Comparison of ENCODE assay signal across 1 cellular context in genomic region chr9:68446836-68447235, GRCh38.
TF ChIP-seq lines count a peak whose summit lies in the region.

No MANE protein-coding gene starts in this region.

TF ChIP-seq in IMR-90, 13 proteins besides CTCF, POLR2A, EP300 and RAD21:
- TF ChIP-seq USF2 (IDR thresholded peaks at IDR 0.05; ENCODE audit: low read depth, low read length), result no peak
- no peak for TF ChIP-seq NFE2L2 (IDR thresholded peaks at IDR 0.05; ENCODE audit: low read depth, low read length)
- TF ChIP-seq RFX5 (IDR thresholded peaks at IDR 0.05; ENCODE audit: low read depth, low read length), result no peak
- no peak for TF ChIP-seq MAZ (IDR thresholded peaks at IDR 0.05; ENCODE audit: borderline replicate concordance, low read depth, low read length)
- TF ChIP-seq RCOR1 (IDR thresholded peaks at IDR 0.05; ENCODE audit: insufficient replicate concordance, low read length), result no peak
- TF ChIP-seq, protein P1, sequence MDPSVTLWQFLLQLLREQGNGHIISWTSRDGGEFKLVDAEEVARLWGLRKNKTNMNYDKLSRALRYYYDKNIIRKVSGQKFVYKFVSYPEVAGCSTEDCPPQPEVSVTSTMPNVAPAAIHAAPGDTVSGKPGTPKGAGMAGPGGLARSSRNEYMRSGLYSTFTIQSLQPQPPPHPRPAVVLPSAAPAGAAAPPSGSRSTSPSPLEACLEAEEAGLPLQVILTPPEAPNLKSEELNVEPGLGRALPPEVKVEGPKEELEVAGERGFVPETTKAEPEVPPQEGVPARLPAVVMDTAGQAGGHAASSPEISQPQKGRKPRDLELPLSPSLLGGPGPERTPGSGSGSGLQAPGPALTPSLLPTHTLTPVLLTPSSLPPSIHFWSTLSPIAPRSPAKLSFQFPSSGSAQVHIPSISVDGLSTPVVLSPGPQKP (IDR thresholded peaks at IDR 0.05; ENCODE audit: borderline replicate concordance, low read depth, low read length), result no peak
- TF ChIP-seq CHD1 (IDR thresholded peaks at IDR 0.05; ENCODE audit: low read depth, low read length), result no peak
- no peak for TF ChIP-seq FOS (IDR thresholded peaks at IDR 0.05; ENCODE audit: low read depth, low read length)
- TF ChIP-seq MXI1 (IDR thresholded peaks at IDR 0.05; ENCODE audit: borderline replicate concordance, low read depth, low read length), result no peak
- TF ChIP-seq MAFK (IDR thresholded peaks at IDR 0.05; ENCODE audit: low read depth, low read length), result no peak
- no peak for TF ChIP-seq CEBPB (IDR thresholded peaks at IDR 0.05; ENCODE audit: low read depth, low read length)
- no peak for TF ChIP-seq SMC3 (IDR thresholded peaks at IDR 0.05; ENCODE audit: low read depth, low read length)
- no peak for TF ChIP-seq BHLHE40 (IDR thresholded peaks at IDR 0.05; ENCODE audit: low read depth, low read length)
TF ChIP-seq in IMR-90: peak in this region for 0.
